8 cellular contexts compared by ENCODE assay signal in genomic region chrX:130339408-130340222, GRCh38. TPM values are rescaled to one million over a fixed set of nuclear protein-coding genes. Genes with fewer than 3 reads are reported as not detected.
A peak's percentile ranks its signal among the peaks of the same experiment; 100 is the strongest.
DNase-seq lines count a peak whose midpoint lies in the region; ATAC-seq and TF ChIP-seq lines count a peak whose summit lies in the region.

TSS of gene SLC25A14 (plus strand) at chrX:130339919. CDS start at chrX:130340279, 360 bp downstream.

- no peak for TF ChIP-seq CTCF in DOHH2 (IDR thresholded peaks at IDR 0.05; ENCODE audit: low read depth, low read length, poor library complexity, severe bottlenecking)
- TF ChIP-seq CTCF in KMS-11 (conservative IDR thresholded peaks at IDR 0.05; ENCODE audit: low read depth, low read length), result no peak
- TF ChIP-seq CTCF in fibroblast of lung (conservative IDR thresholded peaks at IDR 0.05 in 1 of 2, IDR thresholded peaks at IDR 0.05 in 1 of 2; ENCODE audit: low read depth in 1 of 2, low read length in 2 of 2), result no peak

- H3K4me3 Mint-ChIP-seq in activated T-cell treated with anti-CD3 and anti-CD28 coated beads, Interleukin-2, amount 50 U/mL, for 72 hours, result peak within 1 kb of the TSS; percentile 90 to 92
- H3K4me3 Mint-ChIP-seq in naive thymus-derived CD8-positive, alpha-beta T cell, result peak within 1 kb of the TSS; percentile 88 to 99 (median 96)

- peak within 1 kb of the TSS; percentile 95 for H3K4me2 ChIP-seq in DOHH2 (ENCODE audit: low read length)
- H3K4me2 ChIP-seq in KMS-11, result peak within 1 kb of the TSS; percentile 68
- peak within 1 kb of the TSS; percentile 80 for H3K4me2 ChIP-seq in fibroblast of lung (ENCODE audit: extremely low read depth, insufficient read depth, low read length)

- H4K20me1 ChIP-seq in DOHH2 (ENCODE audit: control insufficient read depth, insufficient read depth, low read depth, low read length), result no peaks in the 10 kb centered on the region
- no peaks in the 10 kb centered on the region for H4K20me1 ChIP-seq in KMS-11 (ENCODE audit: insufficient read depth)
- no peaks in the 10 kb centered on the region for H4K20me1 ChIP-seq in fibroblast of lung (ENCODE audit: control insufficient read depth, extremely low read depth, insufficient read depth, low read length)

- H3F3A ChIP-seq in DOHH2 (ENCODE audit: control insufficient read depth, insufficient read depth), result no peaks in the 10 kb centered on the region

- H3K27me3 Mint-ChIP-seq in activated T-cell treated with anti-CD3 and anti-CD28 coated beads, Interleukin-2, amount 50 U/mL, for 72 hours (ENCODE audit: low read depth), result peaks cover 12% of the 10 kb centered on the region
- no peaks in the 10 kb centered on the region for H3K27me3 Mint-ChIP-seq in naive thymus-derived CD8-positive, alpha-beta T cell

- POLR2A ChIA-PET in naive thymus-derived CD8-positive, alpha-beta T cell (lab: Charles Lee), result interaction anchor here (1.2 to 1.5 kb wide), 2 partner anchors 62 to 71 kb away, joined by 3 to 7 read pairs; partner anchors contain the start of genes RBMX2 and ZNF280C

- H3K27ac ChIP-seq in DOHH2 (ENCODE audit: low read depth, low read length) (peak within 1 kb of the TSS; percentile 53), KMS-11 (peak within 1 kb of the TSS; percentile 84), fibroblast of lung (ENCODE audit: insufficient read depth, low read length) (peak within 1 kb of the TSS; percentile 72)

- H2AFZ ChIP-seq in KMS-11 (ENCODE audit: low read depth) (peak within 1 kb of the TSS; percentile 75), fibroblast of lung (ENCODE audit: low read length) (peak within 1 kb of the TSS; percentile 97)

- H3K4me3 ChIP-seq in DOHH2 (ENCODE audit: low read length), result peak within 1 kb of the TSS; percentile 85
- H3K4me3 ChIP-seq in KMS-11 (IDR thresholded peaks at IDR 0.05; ENCODE audit: insufficient read depth, low read depth, low read length), result no peak within 1 kb of the TSS
- H3K4me3 ChIP-seq in fibroblast of lung (replicated peaks in 1 of 4; ENCODE audit: control extremely low read depth in 1 of 4, insufficient read depth in 1 of 4, low read depth in 3 of 4, low read length in 4 of 4), result peak within 1 kb of the TSS; percentile 71 to 78 (median 74)

- H3K9me3 Mint-ChIP-seq in activated T-cell treated with anti-CD3 and anti-CD28 coated beads, Interleukin-2, amount 50 U/mL, for 72 hours, result no peaks in the 10 kb centered on the region
- H3K9me3 Mint-ChIP-seq in naive thymus-derived CD8-positive, alpha-beta T cell, result no peaks in the 10 kb centered on the region

- no peaks in the 10 kb centered on the region for H3K36me3 ChIP-seq in DOHH2 (ENCODE audit: control insufficient read depth, low read length)
- no peaks in the 10 kb centered on the region for H3K36me3 ChIP-seq in KMS-11 (ENCODE audit: insufficient read depth)
- no peaks in the 10 kb centered on the region for H3K36me3 ChIP-seq in fibroblast of lung (ENCODE audit: control insufficient read depth, insufficient read depth, low read length)

- H3K9ac ChIP-seq in KMS-11 (peak within 1 kb of the TSS; percentile 95), fibroblast of lung (ENCODE audit: insufficient read depth, low read length) (peak within 1 kb of the TSS; percentile 74)

- H3K4me1 Mint-ChIP-seq in activated T-cell treated with anti-CD3 and anti-CD28 coated beads, Interleukin-2, amount 50 U/mL, for 72 hours (ENCODE audit: low read depth), result peaks cover 17% of the 10 kb centered on the region
- peaks cover 16 to 26% (median 20%) of the 10 kb centered on the region in 4 donors for H3K4me1 Mint-ChIP-seq in naive thymus-derived CD8-positive, alpha-beta T cell

- H3K27me3 ChIP-seq in DOHH2 (ENCODE audit: control insufficient read depth, low read length) (no peaks in the 10 kb centered on the region), KMS-11 (ENCODE audit: insufficient read depth, low read depth) (no peaks in the 10 kb centered on the region), fibroblast of lung (ENCODE audit: control insufficient read depth, insufficient read depth, low read length) (no peaks in the 10 kb centered on the region)

- peak within 1 kb of the TSS; percentile 90 for H3K27ac Mint-ChIP-seq in activated T-cell treated with anti-CD3 and anti-CD28 coated beads, Interleukin-2, amount 50 U/mL, for 72 hours
- peak within 1 kb of the TSS; percentile 86 to 98 (median 95) for H3K27ac Mint-ChIP-seq in naive thymus-derived CD8-positive, alpha-beta T cell

- H3K9me2 ChIP-seq in DOHH2 (replicated peaks; ENCODE audit: control insufficient read depth, low read length), result no peaks in the 10 kb centered on the region

- no peaks in the 10 kb centered on the region for H3K36me3 Mint-ChIP-seq in activated T-cell treated with anti-CD3 and anti-CD28 coated beads, Interleukin-2, amount 50 U/mL, for 72 hours (ENCODE audit: insufficient read depth in 2 of 2)
- H3K36me3 Mint-ChIP-seq in naive thymus-derived CD8-positive, alpha-beta T cell, result peaks cover 0 to under 1% (median 0%) of the 10 kb centered on the region in 3 donors

- H3K9me3 ChIP-seq in DOHH2 (ENCODE audit: control insufficient read depth, insufficient read depth, low read length) (no peaks in the 10 kb centered on the region), fibroblast of lung (ENCODE audit: control insufficient read depth, insufficient read depth, low read depth, low read length) (no peaks in the 10 kb centered on the region)

- H3K79me2 ChIP-seq in DOHH2 (ENCODE audit: control insufficient read depth, low read length) (no peaks in the 10 kb centered on the region), KMS-11 (ENCODE audit: insufficient read depth, low read depth) (no peaks in the 10 kb centered on the region), fibroblast of lung (ENCODE audit: control insufficient read depth, insufficient read depth, low read length) (no peaks in the 10 kb centered on the region)

- DNase-seq in RKO (ENCODE audit: low spot score) (peak; percentile 83), fibroblast of lung (ENCODE audit: low read depth in 2 of 2) (peak; percentile 65 to 71)
- DNase-seq in activated T-cell treated with anti-CD3 and anti-CD28 coated beads, Interleukin-2, amount 50 U/mL, for 72 hours, result peak; percentile 70
- peak; percentile 44 to 87 (median 72) for DNase-seq in naive thymus-derived CD8-positive, alpha-beta T cell
- peak; percentile 55 for DNase-seq in stimulated activated naive CD4-positive, alpha-beta T cell treated with Interleukin-2 at 50 U/mL for 16 hours (lab: John Stamatoyannopoulos, UW)

- H3K4me1 ChIP-seq in DOHH2 (ENCODE audit: control insufficient read depth, low read length), result peaks cover 12% of the 10 kb centered on the region
- H3K4me1 ChIP-seq in KMS-11 (ENCODE audit: low read depth, poor library complexity, severe bottlenecking), result peaks cover 8% of the 10 kb centered on the region
- no peaks in the 10 kb centered on the region for H3K4me1 ChIP-seq in fibroblast of lung (ENCODE audit: control insufficient read depth, extremely low read depth, insufficient read depth, low read length)

- peak; percentile 99 for ATAC-seq in GM21786 (IDR thresholded peaks at IDR 0.05; ENCODE audit: unreplicated experiment)
- peak; percentile 90 to 95 for ATAC-seq in activated T-cell treated with anti-CD3 and anti-CD28 coated beads, Interleukin-2, amount 50 U/mL, for 72 hours (replicated peaks in 1 of 2)
- peak; percentile 88 to 90 for ATAC-seq in naive thymus-derived CD8-positive, alpha-beta T cell

RNA-seq across cellular contexts. Expression of gene SLC25A14, which starts in this region (rescaled TPM):
- 10 to 100 TPM; 14.2 to 14.3 TPM for total RNA-seq in activated T-cell treated with anti-CD3 and anti-CD28 coated beads, Interleukin-2, amount 50 U/mL, for 72 hours
- 8.0 and 11.2 TPM in 2 replicates for total RNA-seq in fibroblast of lung
- 11.9 and 15.2 TPM in 2 replicates for polyA plus RNA-seq in fibroblast of lung
- 10.9 and 11.8 TPM in 2 replicates for polyA plus RNA-seq in fibroblast of lung (2012)
- polyA minus RNA-seq in fibroblast of lung (ENCODE audit: low replicate concordance), result 0.39 and 5.5 TPM in 2 replicates
- 10 to 100 TPM; 14.5 to 15.3 TPM for total RNA-seq in naive thymus-derived CD8-positive, alpha-beta T cell
- 1 to 10 TPM; 3.9 to 7.3 (median 6.7) TPM for polyA plus RNA-seq in naive thymus-derived CD8-positive, alpha-beta T cell
